8 cellular contexts compared by ENCODE assay signal in the genomic region with DNA sequence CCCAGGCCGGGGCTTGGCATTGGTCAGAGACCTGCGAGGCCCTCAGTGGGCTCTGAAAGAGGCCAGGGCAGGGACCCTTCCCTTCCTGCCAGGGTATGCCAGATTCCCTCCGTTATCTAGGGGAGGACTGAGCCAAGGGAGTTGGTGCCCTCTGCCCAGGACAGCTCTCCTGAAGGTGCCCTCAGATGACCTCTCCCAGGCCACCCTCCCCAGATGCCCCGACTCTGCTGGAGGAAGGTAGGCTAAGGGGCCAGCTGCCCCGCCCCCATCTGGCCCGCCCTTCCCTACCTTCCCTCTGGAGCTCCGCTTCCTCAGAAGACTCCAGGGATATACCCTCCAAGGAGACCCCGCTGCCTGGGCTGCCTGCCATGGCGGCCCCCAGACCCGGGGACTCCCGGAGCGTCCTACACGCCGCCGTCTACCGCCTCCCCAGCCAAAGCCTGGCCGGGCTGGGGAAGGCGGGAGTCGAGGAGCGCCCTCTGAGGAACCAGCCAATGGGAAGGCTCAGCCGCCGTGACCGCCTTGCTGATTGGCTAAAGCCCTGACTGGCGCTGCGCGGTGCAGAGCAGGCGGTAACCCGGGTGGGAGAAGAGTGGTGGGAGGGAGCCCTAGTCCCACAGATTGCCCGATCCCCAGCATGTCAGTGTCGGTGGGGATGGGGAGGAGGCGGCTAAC.
DNase-seq lines count a peak whose midpoint lies in the region; TF ChIP-seq lines count a peak whose summit lies in the region.

No MANE protein-coding gene starts in this region.

- no peaks in the 10 kb centered on the region for H3K79me2 ChIP-seq in OCI-LY1 (ENCODE audit: insufficient read depth, low read length)

- peak overlapping the region; percentile 62 for H3K4me2 ChIP-seq in OCI-LY1 (ENCODE audit: low read length)

- CTCF ChIA-PET in GM10248 (lab: Yijun Ruan, JAX) = interaction anchor here (2.2 to 5.4 kb wide), 3 partner anchors 10 to 22 kb away, joined by 7 to 34 read pairs (median 14); no protein-coding TSS in a partner anchor

- peaks cover 6% of the 10 kb centered on the region for H3K4me1 ChIP-seq in OCI-LY1 (ENCODE audit: insufficient read depth, low read length, severe bottlenecking)

- peak; percentile 88 for DNase-seq in GM10248 (ENCODE audit: extremely low spot score)
- peak; percentile 100 for DNase-seq in HuH-7 (ENCODE audit: low spot score)
- DNase-seq in activated T-cell treated with anti-CD3 and anti-CD28 coated beads for 24 hours (ENCODE audit: low read depth) = peak; percentile 79
- peak; percentile 81 for DNase-seq in epithelial cell of esophagus (ENCODE audit: low read depth)
- peak; percentile 84 for DNase-seq in middle frontal gyrus (ENCODE audit: extremely low spot score, low spot score)
- DNase-seq in stimulated activated CD8-positive, alpha-beta memory T cell treated with anti-CD3 and anti-CD28 coated beads, Interleukin-15, amount 100 ng/mL, for 4 hours (ENCODE audit: low read depth in 2 of 2) = peak; percentile 45 to 63
- no peak for DNase-seq in T1000 (lab: John Stamatoyannopoulos, UW)

- H3K36me3 ChIP-seq in OCI-LY1 (ENCODE audit: insufficient read depth, low read length) = no peaks in the 10 kb centered on the region

- POLR2A ChIA-PET in GM10248 (lab: Yijun Ruan, JAX) = interaction anchor here (0.6 kb wide), 1 partner anchor 92 kb away, joined by 4 read pairs; no protein-coding TSS in a partner anchor

- H2AFZ ChIP-seq in OCI-LY1 (ENCODE audit: low read length) = no peak overlapping the region

- no peaks in the 10 kb centered on the region for H3F3A ChIP-seq in OCI-LY1 (ENCODE audit: insufficient read depth, low read length)

- 0 out of 2 replicates have a peak, but pooled peaks cover 3% of the 10 kb centered on the region for H3K27me3 ChIP-seq in OCI-LY1 (ENCODE audit: insufficient read depth, low read length)

- H3K9ac ChIP-seq in OCI-LY1 (ENCODE audit: low read length) = peak overlapping the region; percentile 24; the same call in 1 of the 2 replicates

- H4K20me1 ChIP-seq in OCI-LY1 (ENCODE audit: insufficient read depth, low read length) = no peaks in the 10 kb centered on the region

- H3K9me3 ChIP-seq in OCI-LY1 (ENCODE audit: low read length) = no peaks in the 10 kb centered on the region

- H3K9me2 ChIP-seq in OCI-LY1 (ENCODE audit: low read depth, low read length) = no peaks in the 10 kb centered on the region

- TF ChIP-seq CTCF in GM10248 (IDR thresholded peaks at IDR 0.05; ENCODE audit: control extremely low read depth, extremely low read depth, low read depth, missing control alignments) (no peak), OCI-LY1 (IDR thresholded peaks at IDR 0.05; ENCODE audit: low read length) (no peak), epithelial cell of esophagus (IDR thresholded peaks at IDR 0.05; ENCODE audit: insufficient read depth, low read depth, low read length, missing control alignments) (no peak)

- H3K27ac ChIP-seq in OCI-LY1 (ENCODE audit: low read depth, low read length, poor library complexity, severe bottlenecking) = no peak overlapping the region

- H3K4me3 ChIP-seq in OCI-LY1 (ENCODE audit: low read depth, low read length, poor library complexity, severe bottlenecking) (peak overlapping the region; percentile 41), epithelial cell of esophagus (ENCODE audit: low read length) (peak overlapping the region; percentile 33)
